In genomic region chr7:35971133-35971995, GRCh38 we compare ENCODE assay signal across 9 cellular contexts.
A peak's percentile ranks its signal among the peaks of the same experiment; 100 is the strongest.
DNase-seq lines count a peak whose midpoint lies in the region; ATAC-seq and TF ChIP-seq lines count a peak whose summit lies in the region.
"Had no signal": no experiment of that assay in that cellular context is flagged by ENCODE, and none has a peak within 500 bp of the region (broad histone marks: within the 10 kb centered on the region; RNA-seq: fewer than 3 reads in every experiment).

No MANE protein-coding gene starts in this region.

- no peaks in the 10 kb centered on the region for H3K27me3 ChIP-seq in ascending aorta
- H3K27me3 ChIP-seq in upper lobe of right lung = peaks cover 4% of the 10 kb centered on the region

- TF ChIP-seq CTCF in ascending aorta (IDR thresholded peaks at IDR 0.05) = peak in 2 of 3 experiments; percentile 13 to 23
- peak; percentile 15 for TF ChIP-seq CTCF in upper lobe of right lung (IDR thresholded peaks at IDR 0.05)
- no peak for TF ChIP-seq CTCF in RWPE1 (conservative IDR thresholded peaks at IDR 0.05; ENCODE audit: low read depth)

- peak overlapping the region; percentile 28 to 46 for H3K4me3 ChIP-seq in ascending aorta
- peak overlapping the region; percentile 23 for H3K4me3 ChIP-seq in upper lobe of right lung

- peak in 1 of 2 donors; percentile 12 for DNase-seq in activated T-cell treated with anti-CD3 and anti-CD28 coated beads, Interleukin-2, amount 50 U/mL, for 72 hours
- DNase-seq in activated T-cell treated with anti-CD3 and anti-CD28 coated beads for 4 hours (no peak), ascending aorta (ENCODE audit: low spot score in 2 of 2) (no peak), left kidney (ENCODE audit: low read depth, low spot score) (peak; percentile 68), upper lobe of right lung (no peak), RWPE1 (ENCODE audit: low spot score) (no peak), LoVo (ENCODE audit: low spot score) (no peak), activated gamma-delta T cell treated with Interleukin-2 at 50 U/mL for 16 hours (no peak)
- DNase-seq: NCI-H526 treated with DMSO at 0.1 percent for 48 hours had no signal

- CTCF ChIA-PET in RWPE1 (lab: Yijun Ruan, JAX) = interaction anchor here (0.6 kb wide), 1 partner anchor 233 kb away, joined by 3 read pairs; no protein-coding TSS in a partner anchor

- POLR2A ChIA-PET in RWPE1 (lab: Yijun Ruan, JAX; ENCODE audit: low non-redundant PET) = no interaction called here

- H3K4me1 ChIP-seq in ascending aorta = no peaks in the 10 kb centered on the region
- no peaks in the 10 kb centered on the region for H3K4me1 ChIP-seq in upper lobe of right lung

- peak overlapping the region; percentile 44 to 71 for H3K4me3 Mint-ChIP-seq in activated T-cell treated with anti-CD3 and anti-CD28 coated beads, Interleukin-2, amount 50 U/mL, for 72 hours

- no peaks in the 10 kb centered on the region for H3K36me3 Mint-ChIP-seq in activated T-cell treated with anti-CD3 and anti-CD28 coated beads, Interleukin-2, amount 50 U/mL, for 72 hours (ENCODE audit: insufficient read depth in 2 of 2)

- no peaks in the 10 kb centered on the region for H3K9me3 ChIP-seq in ascending aorta
- no peaks in the 10 kb centered on the region for H3K9me3 ChIP-seq in upper lobe of right lung

- no peak overlapping the region for H3K27ac Mint-ChIP-seq in activated T-cell treated with anti-CD3 and anti-CD28 coated beads, Interleukin-2, amount 50 U/mL, for 72 hours

- H3K9me3 Mint-ChIP-seq in activated T-cell treated with anti-CD3 and anti-CD28 coated beads, Interleukin-2, amount 50 U/mL, for 72 hours = no peaks in the 10 kb centered on the region

- peak; percentile 36 to 52 for ATAC-seq in activated T-cell treated with anti-CD3 and anti-CD28 coated beads, Interleukin-2, amount 50 U/mL, for 72 hours (replicated peaks in 1 of 2)
- ATAC-seq in upper lobe of right lung = peak; percentile 67

- no peaks in the 10 kb centered on the region for H3K36me3 ChIP-seq in ascending aorta
- no peaks in the 10 kb centered on the region for H3K36me3 ChIP-seq in upper lobe of right lung

- H3K4me1 Mint-ChIP-seq in activated T-cell treated with anti-CD3 and anti-CD28 coated beads, Interleukin-2, amount 50 U/mL, for 72 hours (ENCODE audit: low read depth) = no peaks in the 10 kb centered on the region

- H3K27me3 Mint-ChIP-seq in activated T-cell treated with anti-CD3 and anti-CD28 coated beads, Interleukin-2, amount 50 U/mL, for 72 hours (ENCODE audit: low read depth) = peaks cover 25% of the 10 kb centered on the region

- intact Hi-C loops in ascending aorta (cut with DNase I) (no loop called here), upper lobe of right lung (cut with DNase I) (no loop called here)

- H3K27ac ChIP-seq in ascending aorta = no peak overlapping the region
- no peak overlapping the region for H3K27ac ChIP-seq in upper lobe of right lung
- no peak overlapping the region for H3K27ac ChIP-seq in RWPE1
